8 cellular contexts compared by ENCODE assay signal in genomic region chr11:116499396-116500001, GRCh38.
A peak's percentile ranks its signal among the peaks of the same experiment; 100 is the strongest.
DNase-seq lines count a peak whose midpoint lies in the region; ATAC-seq, FAIRE-seq and TF ChIP-seq lines count a peak whose summit lies in the region.

No MANE protein-coding gene starts in this region.

- DNase-seq in AG04450 (ENCODE audit: low read depth, low spot score) (no peak), GM12892 (ENCODE audit: insufficient read length) (peak; percentile 69), NCI-H2196 treated with DMSO at 0.1 percent for 48 hours (lab: John Stamatoyannopoulos, UW; ENCODE audit: unreplicated experiment) (peak; percentile 5), globus pallidus (ENCODE audit: low spot score) (peak; percentile 26), posterior cingulate gyrus (peak in 7 of 10 donors; percentile 45 to 90 (median 66)), amniotic stem cell (lab: John Stamatoyannopoulos, UW) (no peak)
- peak; percentile 9 for DNase-seq in activated CD4-positive, alpha-beta T cell treated with anti-CD3 and anti-CD28 coated beads, Interleukin-2, amount 50 U/mL, for 1 hour

- H3K27me3 ChIP-seq in AG04450 (ENCODE audit: control insufficient read depth, insufficient read depth, low read length): peaks cover 28% of the 10 kb centered on the region

- FAIRE-seq in GM12892 (lab: Jason Lieb, UNC): no peak

- peak; percentile 44 for TF ChIP-seq CTCF in AG04450 (IDR thresholded peaks at IDR 0.05; ENCODE audit: low read depth, low read length)

- intact Hi-C loops in posterior cingulate gyrus (cut with DNase I): no loop called here

- CTCF ChIA-PET in AG04450 (lab: Charles Lee): interaction anchor here (0.7 to 1.4 kb wide), 4 partner anchors 22 to 1760 kb away, joined by 3 to 4 read pairs (median 3); no protein-coding TSS in a partner anchor

- H3K9me3 ChIP-seq in AG04450 (ENCODE audit: control insufficient read depth, insufficient read depth, low read length): no peaks in the 10 kb centered on the region

- ATAC-seq in GM19455 (IDR thresholded peaks at IDR 0.05; ENCODE audit: unreplicated experiment): no peak

- no peak overlapping the region for H3K27ac ChIP-seq in AG04450 (ENCODE audit: low read depth, low read length)

- POLR2A ChIA-PET in AG04450 (lab: Yijun Ruan, JAX): no interaction called here

- H3K4me3 ChIP-seq in AG04450 (ENCODE audit: low read depth, low read length): no peak overlapping the region

- no peak for TF ChIP-seq POLR2A in GM12892 (IDR thresholded peaks at IDR 0.05; ENCODE audit: low read depth, low read length)

Comparison
In these comparisons a context has a peak if more than half of its experiments do, and no peak if none do; other contexts are left out.
1. DNase-seq: peak in GM12892 (single experiment), NCI-H2196 treated with DMSO at 0.1 percent for 48 hours (single experiment), activated CD4-positive, alpha-beta T cell treated with anti-CD3 and anti-CD28 coated beads, Interleukin-2, amount 50 U/mL, for 1 hour (single experiment), globus pallidus (single experiment) and posterior cingulate gyrus (7 of 10); none in AG04450 (single experiment) and amniotic stem cell (single experiment).